Comparison of ENCODE assay signal across 11 cellular contexts in the genomic region with DNA sequence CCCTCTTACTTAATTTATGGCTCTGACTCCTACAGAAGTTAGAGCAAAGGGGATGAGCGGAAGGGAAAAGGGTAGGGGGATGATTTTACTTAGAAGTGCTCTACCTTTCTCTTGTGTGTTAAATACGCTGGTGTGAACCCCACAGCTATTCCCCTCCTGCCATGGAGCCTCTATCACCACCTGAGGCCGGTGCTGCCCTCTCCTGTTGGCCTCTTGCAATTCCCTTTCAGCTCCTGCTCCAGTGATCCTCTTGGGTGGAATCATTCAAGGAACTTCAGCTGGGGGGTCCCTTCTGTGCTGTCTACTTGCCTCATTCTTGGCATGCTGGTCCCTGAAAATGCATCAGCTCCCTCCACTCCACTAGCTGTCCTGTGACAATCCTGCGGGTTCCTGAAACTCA. TPM values are rescaled to one million over a fixed set of nuclear protein-coding genes. Genes with fewer than 3 reads are reported as not detected.
DNase-seq lines count a peak whose midpoint lies in the region; ATAC-seq and TF ChIP-seq lines count a peak whose summit lies in the region.
"Had no signal": no experiment of that assay in that cellular context is flagged by ENCODE, and none has a peak within 500 bp of the region (broad histone marks: within the 10 kb centered on the region; RNA-seq: fewer than 3 reads in every experiment).

No MANE protein-coding gene starts in this region.

- intact Hi-C loops in MCF 10A (cut with micrococcal nuclease) = no loop called here
- intact Hi-C loops in breast epithelium (cut with DNase I; ENCODE audit: low total_unique reads) = no loop called here

- POLR2A ChIA-PET in MCF 10A (lab: Yijun Ruan, JAX) = no interaction called here

- no peaks in the 10 kb centered on the region for H3K36me3 Mint-ChIP-seq in MCF 10A (ENCODE audit: insufficient read depth, unreplicated experiment)
- H3K36me3 Mint-ChIP-seq: brain had no signal

- no peak overlapping the region for H3K4me3 Mint-ChIP-seq in MCF 10A (ENCODE audit: unreplicated experiment)
- H3K4me3 Mint-ChIP-seq: brain had no signal

- no TSS peak for BruUV-seq in MCF 10A (replicated peaks; lab: Mats Ljungman, UMichigan)

- no peaks in the 10 kb centered on the region for H3K4me1 Mint-ChIP-seq in MCF 10A (ENCODE audit: insufficient read depth, unreplicated experiment)

- CTCF ChIA-PET in MCF 10A (lab: Yijun Ruan, JAX) = interaction anchor here (0.7 to 0.8 kb wide), 3 partner anchors 9 to 646 kb away, joined by 3 read pairs; no protein-coding TSS in a partner anchor

- DNase-seq in MCF 10A (ENCODE audit: unreplicated experiment) (peak; percentile 18), breast epithelium (ENCODE audit: low spot score in 2 of 2) (no peak), NCI-H69 (lab: John Stamatoyannopoulos, UW) (peak; percentile 65), glomerular visceral epithelial cell (ENCODE audit: extremely low spot score) (peak; percentile 1), RKO (ENCODE audit: low spot score) (no peak), NOMO-1 (lab: John Stamatoyannopoulos, UW; ENCODE audit: unreplicated experiment in 2 of 2) (no peak)
- no peak for DNase-seq in activated CD8-positive, alpha-beta memory T cell treated with anti-CD3 and anti-CD28 coated beads, Interleukin-2, amount 50 U/mL, for 48 hours

- peaks cover 89% of the 10 kb centered on the region for H3K27me3 Mint-ChIP-seq in MCF 10A (ENCODE audit: insufficient read depth, unreplicated experiment)
- H3K27me3 Mint-ChIP-seq: brain had no signal

- H3K27ac Mint-ChIP-seq in MCF 10A (ENCODE audit: low read depth, unreplicated experiment) = no peak overlapping the region
- H3K27ac Mint-ChIP-seq: brain had no signal

- H3K9me3 ChIP-seq in breast epithelium = no peaks in the 10 kb centered on the region

- H3K36me3 ChIP-seq in breast epithelium = no peaks in the 10 kb centered on the region

- no peaks in the 10 kb centered on the region for H3K9me3 Mint-ChIP-seq in MCF 10A (ENCODE audit: unreplicated experiment)

- no peak overlapping the region for H3K27ac ChIP-seq in breast epithelium
- H3K27ac ChIP-seq: KMS-11, SK-N-MC had no signal

- ATAC-seq in HG03139 (IDR thresholded peaks at IDR 0.05; ENCODE audit: unreplicated experiment) = no peak

- TF ChIP-seq POLR2A in breast epithelium (IDR thresholded peaks at IDR 0.05) = no peak

- TF ChIP-seq CTCF in MCF 10A (IDR thresholded peaks at IDR 0.05; ENCODE audit: unreplicated experiment) = peak; percentile 19
- TF ChIP-seq CTCF in breast epithelium (IDR thresholded peaks at IDR 0.05) = no peak

- H3K4me3 ChIP-seq in breast epithelium = no peak overlapping the region
- H3K4me3 ChIP-seq: SK-N-MC had no signal

- no peaks in the 10 kb centered on the region for H3K27me3 ChIP-seq in breast epithelium

- no peaks in the 10 kb centered on the region for H3K4me1 ChIP-seq in breast epithelium

RNA-seq across cellular contexts. Expression of a gene that starts 41.8 kb away (rescaled TPM):
- 0.22 and 0.42 TPM in 2 replicates for total RNA-seq in MCF 10A (2022)
- total RNA-seq in breast epithelium = under 1 TPM in 2 of 3 donors, not detected in 1; under 0.01 to 0.15 TPM

Comparison
In these comparisons a context has a peak if more than half of its experiments do, and no peak if none do; other contexts are left out.
1. DNase-seq: peak in MCF 10A (single experiment), NCI-H69 (single experiment) and glomerular visceral epithelial cell (single experiment); none in breast epithelium (0 of 2), activated CD8-positive, alpha-beta memory T cell treated with anti-CD3 and anti-CD28 coated beads, Interleukin-2, amount 50 U/mL, for 48 hours (single experiment), RKO (single experiment) and NOMO-1 (0 of 2).